8 cellular contexts compared by ENCODE assay signal in the genomic region with DNA sequence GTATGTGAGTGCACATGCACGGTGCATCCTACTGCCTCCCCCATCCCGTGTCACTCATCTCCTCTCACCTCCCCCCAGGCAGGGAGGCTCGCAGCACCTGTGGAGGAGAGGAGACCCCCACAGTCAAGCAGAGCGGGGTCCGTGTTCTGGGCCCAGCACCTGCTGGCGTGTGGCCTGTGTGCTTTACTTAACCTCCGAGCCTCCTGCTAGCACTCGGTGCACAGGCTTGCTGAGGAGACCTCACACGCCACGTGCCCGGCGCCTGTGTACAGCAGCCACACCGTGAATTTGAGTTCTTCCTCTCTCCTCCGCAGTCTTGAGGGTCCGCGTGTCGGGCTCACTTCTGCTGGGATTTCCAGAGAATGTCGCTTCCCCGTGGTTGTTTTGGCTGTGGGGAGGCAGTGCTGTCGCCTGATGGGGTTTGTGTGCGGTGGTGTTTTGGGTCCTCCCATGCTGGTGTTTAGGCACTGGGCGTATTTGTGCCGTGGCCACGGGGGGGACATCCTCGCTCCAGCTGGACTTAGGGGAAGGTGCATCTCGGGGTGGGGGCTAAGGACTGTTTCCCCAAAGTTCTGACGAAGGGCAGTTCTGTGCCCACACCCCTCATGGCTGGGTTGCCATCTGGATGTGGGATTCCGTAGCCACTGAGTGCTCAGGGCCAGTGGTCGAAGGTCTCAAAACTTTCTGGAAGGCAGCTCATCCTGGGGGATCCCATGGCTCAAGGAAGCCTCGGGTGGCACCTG.
DNase-seq lines count a peak whose midpoint lies in the region; ATAC-seq and TF ChIP-seq lines count a peak whose summit lies in the region.

No MANE protein-coding gene starts in this region.

- no peak overlapping the region for H3K4me3 ChIP-seq in effector memory CD4-positive, alpha-beta T cell (ENCODE audit: insufficient read depth, low read depth, low read length, poor library complexity, severe bottlenecking)

- H3K9me3 ChIP-seq in effector memory CD4-positive, alpha-beta T cell (ENCODE audit: control insufficient read depth, low read length): no peaks in the 10 kb centered on the region

- peaks cover 3% of the 10 kb centered on the region for H3K27me3 ChIP-seq in effector memory CD4-positive, alpha-beta T cell (replicated peaks; ENCODE audit: control insufficient read depth, insufficient read depth, low read length, poor library complexity, severe bottlenecking)

- DNase-seq in stimulated activated naive CD8-positive, alpha-beta T cell treated with anti-CD3 and anti-CD28 coated beads, Interleukin-15, Interleukin-2, amounts not matched to agents 100 U/mL and 50 U/mL, for 24 hours: no peak
- DNase-seq in effector memory CD4-positive, alpha-beta T cell: no peak
- DNase-seq in NCI-H128 (lab: John Stamatoyannopoulos, UW; ENCODE audit: unreplicated experiment): no peak
- DNase-seq in NCI-H748 (lab: John Stamatoyannopoulos, UW; ENCODE audit: unreplicated experiment): no peak

- no peak overlapping the region for H3K27ac Mint-ChIP-seq in stimulated activated naive CD8-positive, alpha-beta T cell treated with anti-CD3 and anti-CD28 coated beads, Interleukin-15, Interleukin-2, amounts not matched to agents 100 ng/mL and 50 ng/mL, for 24 hours
- peak overlapping the region in 1 of 3 experiments; percentile 44 for H3K27ac Mint-ChIP-seq in nephron

- no peaks in the 10 kb centered on the region for H3K36me3 Mint-ChIP-seq in stimulated activated naive CD8-positive, alpha-beta T cell treated with anti-CD3 and anti-CD28 coated beads, Interleukin-15, Interleukin-2, amounts not matched to agents 100 ng/mL and 50 ng/mL, for 24 hours (ENCODE audit: low read depth)
- no peaks in the 10 kb centered on the region for H3K36me3 Mint-ChIP-seq in nephron (ENCODE audit: low read depth)

- H3K4me1 Mint-ChIP-seq in stimulated activated naive CD8-positive, alpha-beta T cell treated with anti-CD3 and anti-CD28 coated beads, Interleukin-15, Interleukin-2, amounts not matched to agents 100 ng/mL and 50 ng/mL, for 24 hours (ENCODE audit: low read depth): peaks cover 14% of the 10 kb centered on the region
- peaks cover 4% of the 10 kb centered on the region for H3K4me1 Mint-ChIP-seq in nephron

- H3K9me3 Mint-ChIP-seq in stimulated activated naive CD8-positive, alpha-beta T cell treated with anti-CD3 and anti-CD28 coated beads, Interleukin-15, Interleukin-2, amounts not matched to agents 100 ng/mL and 50 ng/mL, for 24 hours: no peaks in the 10 kb centered on the region
- H3K9me3 Mint-ChIP-seq in nephron: no peaks in the 10 kb centered on the region

- no peaks in the 10 kb centered on the region for H3K36me3 ChIP-seq in effector memory CD4-positive, alpha-beta T cell (ENCODE audit: control insufficient read depth, insufficient read depth, low read length)

- peak overlapping the region; percentile 54 for H3K27ac ChIP-seq in effector memory CD4-positive, alpha-beta T cell (ENCODE audit: insufficient read depth, low read length, poor library complexity, severe bottlenecking)

- no peak for ATAC-seq in stimulated activated naive CD8-positive, alpha-beta T cell treated with anti-CD3 and anti-CD28 coated beads, Interleukin-15, Interleukin-2, amounts not matched to agents 100 U/mL and 50 U/mL, for 24 hours
- no peak for ATAC-seq in GM18868 (IDR thresholded peaks at IDR 0.05; ENCODE audit: unreplicated experiment)
- no peak for ATAC-seq in GM19463 (IDR thresholded peaks at IDR 0.05; ENCODE audit: unreplicated experiment)

- H3K4me3 Mint-ChIP-seq in stimulated activated naive CD8-positive, alpha-beta T cell treated with anti-CD3 and anti-CD28 coated beads, Interleukin-15, Interleukin-2, amounts not matched to agents 100 ng/mL and 50 ng/mL, for 24 hours: peak overlapping the region; percentile 75
- peak overlapping the region; percentile 76 to 81 (median 78) for H3K4me3 Mint-ChIP-seq in nephron

- peaks cover 14% of the 10 kb centered on the region for H3K4me1 ChIP-seq in effector memory CD4-positive, alpha-beta T cell (ENCODE audit: control insufficient read depth, insufficient read depth, low read length, poor library complexity, severe bottlenecking)

- H3K27me3 Mint-ChIP-seq in stimulated activated naive CD8-positive, alpha-beta T cell treated with anti-CD3 and anti-CD28 coated beads, Interleukin-15, Interleukin-2, amounts not matched to agents 100 ng/mL and 50 ng/mL, for 24 hours: peaks cover 8% of the 10 kb centered on the region
- peaks cover 5% of the 10 kb centered on the region for H3K27me3 Mint-ChIP-seq in nephron (ENCODE audit: low read depth)

- TF ChIP-seq CTCF in nephron (IDR thresholded peaks at IDR 0.05; ENCODE audit: unreplicated experiment in 3 of 3): no peak
